8 cellular contexts compared by ENCODE assay signal in genomic region chr19:49580264-49581006, GRCh38. TPM values are rescaled to one million over a fixed set of nuclear protein-coding genes. Genes with fewer than 3 reads are reported as not detected.
DNase-seq lines count a peak whose midpoint lies in the region; ATAC-seq and TF ChIP-seq lines count a peak whose summit lies in the region.

TSS of gene NOSIP (minus strand) at chr19:49580556. CDS start at chr19:49560691, 19,865 bp downstream.

- TF ChIP-seq CTCF in AG09309 (IDR thresholded peaks at IDR 0.05; ENCODE audit: control insufficient read depth, insufficient read depth, low read depth, low read length, missing control alignments): no peak

- ATAC-seq in GM19035 (IDR thresholded peaks at IDR 0.05; ENCODE audit: unreplicated experiment): peak; percentile 87
- ATAC-seq in HG03354 (IDR thresholded peaks at IDR 0.05; ENCODE audit: poor library complexity, severe bottlenecking, unreplicated experiment): peak; percentile 94

- DNase-seq in AG09309 (ENCODE audit: low read depth) (peak; percentile 88), NCI-H524 (lab: John Stamatoyannopoulos, UW) (peak; percentile 94 to 98), cerebellum (ENCODE audit: low spot score) (peak; percentile 96), kidney glomerular epithelial cell (lab: John Stamatoyannopoulos, UW) (peak; percentile 95)
- peak; percentile 94 to 95 for DNase-seq in activated CD4-positive, alpha-beta T cell treated with anti-CD3 and anti-CD28 coated beads for 24 hours (ENCODE audit: low read depth in 2 of 2)
- peak; percentile 95 to 97 for DNase-seq in stimulated activated CD4-positive, alpha-beta T cell treated with anti-CD3 and anti-CD28 coated beads, Interleukin-15, amount 100 ng/mL, for 48 hours (ENCODE audit: low read depth in 2 of 2)

- peak within 1 kb of the TSS; percentile 77 for H3K4me3 ChIP-seq in AG09309 (ENCODE audit: control insufficient read depth, low read depth, low read length)

RNA-seq across cellular contexts. Expression of gene NOSIP, which starts in this region (rescaled TPM):
- total RNA-seq in cerebellum: 25.4 TPM

Comparison
In these comparisons a context has a peak if more than half of its experiments do, and no peak if none do; other contexts are left out.
1. Peak in every context shown above with its lines: DNase-seq, ATAC-seq and H3K4me3 ChIP-seq.